Comparison of ENCODE assay signal across 28 cellular contexts in the genomic region with DNA sequence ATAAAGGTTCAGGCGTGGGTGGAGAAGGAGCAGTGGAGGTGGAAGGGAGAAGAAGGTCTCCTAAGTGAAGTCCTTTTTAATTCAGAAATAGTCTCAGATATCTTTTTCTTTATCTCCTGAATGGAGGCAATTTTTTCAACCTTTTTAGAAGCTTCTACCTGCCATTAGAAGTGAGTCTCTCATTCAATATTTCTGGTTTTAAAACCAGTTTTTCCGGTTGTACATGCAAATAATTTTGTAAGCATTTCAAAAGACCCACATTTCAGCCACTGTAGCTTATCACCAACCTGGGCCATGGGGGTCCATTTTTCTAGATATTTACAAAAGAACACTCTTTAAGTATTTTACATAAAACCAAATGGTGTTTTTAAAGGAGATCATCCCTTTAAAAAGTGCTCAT.
"Had no signal": no experiment of that assay in that cellular context is flagged by ENCODE, and none has a peak within 500 bp of the region (broad histone marks: within the 10 kb centered on the region; RNA-seq: fewer than 3 reads in every experiment).

No MANE protein-coding gene starts in this region.

- H3K27ac Mint-ChIP-seq: activated B cell treated with CpG ODN at 0.5 μM for 24 hours; activated CD4-positive, alpha-beta T cell treated with anti-CD3 and anti-CD28 coated beads, Interleukin-2, amount 10 ng/mL, durations not matched to agents 24 days and 14 days; activated CD8-positive, alpha-beta memory T cell treated with anti-CD3 and anti-CD28 coated beads, Interleukin-2, amount 10 ng/mL, durations not matched to agents 7 days and 5 days; activated naive CD4-positive, alpha-beta T cell treated with anti-CD3 and anti-CD28 coated beads, Interleukin-2, amount 50 U/mL, for 24 hours; activated T-cell treated with anti-CD3 and anti-CD28 coated beads, Interleukin-2, amount 50 U/mL, for 24 hours; activated T-helper 1 cell treated with anti-CD3 and anti-CD28 coated beads, Interleukin-12 subunit alpha, Interleukin-12 subunit beta, Interleukin-2, Interleukin-4 antibody, amounts not matched to agents 30 ng/mL and 10 ng/mL and 1 ng/mL, durations not matched to agents 14 hours and 24 hours and 36 hours; T-helper 1 cell treated with Interleukin-12 subunit alpha and Interleukin-12 subunit beta and Interleukin-4 antibody, amounts not matched to agents 30 μg/mL and 1 μg/mL, for 36 hours had no signal

- H3K36me3 Mint-ChIP-seq: activated CD8-positive, alpha-beta memory T cell treated with anti-CD3 and anti-CD28 coated beads, Interleukin-2, amount 10 ng/mL, durations not matched to agents 7 days and 5 days; activated naive CD4-positive, alpha-beta T cell treated with anti-CD3 and anti-CD28 coated beads, Interleukin-2, amount 50 U/mL, for 24 hours had no signal

- H3K4me1 Mint-ChIP-seq: activated B cell treated with CpG ODN at 0.5 μM for 24 hours; activated CD4-positive, alpha-beta T cell treated with anti-CD3 and anti-CD28 coated beads, Interleukin-2, amount 10 ng/mL, durations not matched to agents 24 days and 14 days; activated CD8-positive, alpha-beta memory T cell treated with anti-CD3 and anti-CD28 coated beads, Interleukin-2, amount 10 ng/mL, durations not matched to agents 7 days and 5 days; activated naive CD4-positive, alpha-beta T cell treated with anti-CD3 and anti-CD28 coated beads, Interleukin-2, amount 50 U/mL, for 24 hours had no signal

- H3K9me3 Mint-ChIP-seq: activated B cell treated with CpG ODN at 0.5 μM for 24 hours; activated T-helper 1 cell treated with anti-CD3 and anti-CD28 coated beads, Interleukin-12 subunit alpha, Interleukin-12 subunit beta, Interleukin-2, Interleukin-4 antibody, amounts not matched to agents 30 ng/mL and 10 ng/mL and 1 ng/mL, durations not matched to agents 14 hours and 24 hours and 36 hours had no signal

- DNase-seq: activated B cell treated with CpG ODN at 0.5 μM for 24 hours; activated CD4-positive, alpha-beta T cell treated with anti-CD3 and anti-CD28 coated beads for 1 hour; activated CD4-positive, alpha-beta T cell treated with anti-CD3 and anti-CD28 coated beads, Interleukin-2, amount 10 ng/mL, durations not matched to agents 24 days and 14 days; activated CD4-positive, alpha-beta T cell treated with anti-CD3 and anti-CD28 coated beads, Interleukin-2, amount 50 U/mL, for 48 hours; activated CD8-positive, alpha-beta memory T cell treated with anti-CD3 and anti-CD28 coated beads, Interleukin-2, amount 10 ng/mL, durations not matched to agents 7 days and 5 days; activated effector memory CD4-positive, alpha-beta T cell treated with Interleukin-2 at 50 U/mL for 16 hours; activated naive CD4-positive, alpha-beta T cell; activated T-cell treated with anti-CD3 and anti-CD28 coated beads, Interleukin-2, amount 50 U/mL, for 24 hours; amniotic stem cell; body of pancreas; central memory CD4-positive, alpha-beta T cell; Karpas-422; MM.1S; NCI-H1105 treated with DMSO at 0.1 percent for 48 hours; NCI-H1436 treated with DMSO at 0.1 percent for 48 hours; NCI-H187; NCI-H2081 treated with DMSO at 0.1 percent for 48 hours; NCI-H345; NCI-H510A; NCI-H82; OCI-M1; Peyer's patch; SHP77 treated with DMSO at 0.1 percent for 48 hours had no signal

- H3K27me3 ChIP-seq: ascending aorta, body of pancreas, Peyer's patch had no signal

- H3K4me1 ChIP-seq: ascending aorta, body of pancreas, Peyer's patch had no signal

- H3K27me3 Mint-ChIP-seq: activated B cell treated with CpG ODN at 0.5 μM for 24 hours; activated CD4-positive, alpha-beta T cell treated with anti-CD3 and anti-CD28 coated beads, Interleukin-2, amount 10 ng/mL, durations not matched to agents 24 days and 14 days; activated CD8-positive, alpha-beta memory T cell treated with anti-CD3 and anti-CD28 coated beads, Interleukin-2, amount 10 ng/mL, durations not matched to agents 7 days and 5 days; activated naive CD4-positive, alpha-beta T cell treated with anti-CD3 and anti-CD28 coated beads, Interleukin-2, amount 50 U/mL, for 24 hours; activated T-cell treated with anti-CD3 and anti-CD28 coated beads, Interleukin-2, amount 50 U/mL, for 24 hours had no signal

- H3K9me3 ChIP-seq: ascending aorta, body of pancreas, Peyer's patch had no signal

- H3K36me3 ChIP-seq: ascending aorta, Peyer's patch had no signal

- H3K27ac ChIP-seq: ascending aorta, body of pancreas, coronary artery, Peyer's patch had no signal

- ATAC-seq: activated CD8-positive, alpha-beta memory T cell treated with anti-CD3 and anti-CD28 coated beads, Interleukin-2, amount 10 ng/mL, durations not matched to agents 7 days and 5 days; body of pancreas had no signal

- H3K4me3 ChIP-seq: ascending aorta, body of pancreas, coronary artery, Peyer's patch had no signal

- H3K4me3 Mint-ChIP-seq: activated B cell treated with CpG ODN at 0.5 μM for 24 hours; activated CD4-positive, alpha-beta T cell treated with anti-CD3 and anti-CD28 coated beads, Interleukin-2, amount 10 ng/mL, durations not matched to agents 24 days and 14 days; activated CD8-positive, alpha-beta memory T cell treated with anti-CD3 and anti-CD28 coated beads, Interleukin-2, amount 10 ng/mL, durations not matched to agents 7 days and 5 days; activated naive CD4-positive, alpha-beta T cell treated with anti-CD3 and anti-CD28 coated beads, Interleukin-2, amount 50 U/mL, for 24 hours; activated T-cell treated with anti-CD3 and anti-CD28 coated beads, Interleukin-2, amount 50 U/mL, for 24 hours; activated T-helper 1 cell treated with anti-CD3 and anti-CD28 coated beads, Interleukin-12 subunit alpha, Interleukin-12 subunit beta, Interleukin-2, Interleukin-4 antibody, amounts not matched to agents 30 ng/mL and 10 ng/mL and 1 ng/mL, durations not matched to agents 14 hours and 24 hours and 36 hours; T-helper 1 cell treated with Interleukin-12 subunit alpha and Interleukin-12 subunit beta and Interleukin-4 antibody, amounts not matched to agents 30 μg/mL and 1 μg/mL, for 36 hours had no signal
